ENCODE assay signal across 18 cellular contexts in genomic region chr17:81469266-81469665, GRCh38. TPM values are rescaled to one million over a fixed set of nuclear protein-coding genes. Genes with fewer than 3 reads are reported as not detected.
DNase-seq lines count a peak whose midpoint lies in the region; ATAC-seq, FAIRE-seq and TF ChIP-seq lines count a peak whose summit lies in the region.
"Had no signal": no experiment of that assay in that cellular context is flagged by ENCODE, and none has a peak within 500 bp of the region (broad histone marks: within the 10 kb centered on the region; RNA-seq: fewer than 3 reads in every experiment).

No MANE protein-coding gene starts in this region.

- CTCF ChIA-PET in HepG2 (lab: Yijun Ruan, JAX; ENCODE audit: low intra/inter-chr PET ratio, low total read pairs) (no interaction called here), K562 (lab: Yijun Ruan, JAX; ENCODE audit: low intra/inter-chr PET ratio) (no interaction called here)

- H3K18ac ChIP-seq in neuronal stem cell (ENCODE audit: low read length), result peak overlapping the region; percentile 73

- H3K79me2 ChIP-seq in HepG2 (ENCODE audit: insufficient read depth, low read length) (no peaks in the 10 kb centered on the region), K562 (ENCODE audit: control insufficient read depth, insufficient read depth, low read length) (no peaks in the 10 kb centered on the region)

- no peak for FAIRE-seq in HepG2 (lab: Jason Lieb, UNC)
- FAIRE-seq in K562 (lab: Jason Lieb, UNC), result no peak
- no peak for FAIRE-seq in kidney (lab: Jason Lieb, UNC)
- FAIRE-seq: GM12878, GM18507 had no signal

- no peak for ATAC-seq in HepG2
- ATAC-seq in right lobe of liver, result no peak
- ATAC-seq in K562, result no peak
- no peak for ATAC-seq in HG02973 (IDR thresholded peaks at IDR 0.05; ENCODE audit: unreplicated experiment)
- ATAC-seq: GM12878 had no signal

- H4K20me1 ChIP-seq in HepG2 (ENCODE audit: insufficient read depth, low read length) (no peaks in the 10 kb centered on the region), K562 (replicated peaks; ENCODE audit: control insufficient read depth, insufficient read depth, low read length) (no peaks in the 10 kb centered on the region)

- in situ Hi-C loops in HepG2 (cut with HindIII; ENCODE audit: extremely low pct_ligation_motif_present, low pct_unique_long_range_greater_than_20kb), result no loop called here
- in situ Hi-C loops in K562 (cut with MboI), result no loop called here

- H3K23ac ChIP-seq in neuronal stem cell (ENCODE audit: low read depth, low read length, poor library complexity), result peak overlapping the region; percentile 90

- no peak for DNase-seq in HepG2 (ENCODE audit: low spot score)
- no peak for DNase-seq in right lobe of liver
- no peak for DNase-seq in K562 (ENCODE audit: extremely low read depth in 1 of 4, low spot score in 3 of 4)
- DNase-seq in neuronal stem cell (ENCODE audit: low spot score), result no peak
- no peak for DNase-seq in NCI-H446 treated with DMSO at 0.1 percent for 48 hours (lab: John Stamatoyannopoulos, UW)
- DNase-seq in retina, result no peak
- DNase-seq in kidney, result no peak
- DNase-seq: 8988T; AML-193; C1 segment of cervical spinal cord; CD4-positive, alpha-beta T cell; DMS79; HCEC 1CT; HFFc6; IMR-90 had no signal

- TF ChIP-seq RAD21 in HepG2 (CRISPR knock-in tag; IDR thresholded peaks at IDR 0.05), result no peak
- no peak for TF ChIP-seq RAD21 in K562 (CRISPR knock-in tag; conservative IDR thresholded peaks at IDR 0.05 in 1 of 2, IDR thresholded peaks at IDR 0.05 in 1 of 2)

- H2AFZ ChIP-seq in HepG2 (ENCODE audit: low read length) (no peak overlapping the region), K562 (ENCODE audit: low read depth, low read length) (no peak overlapping the region), neuronal stem cell (ENCODE audit: low read length) (no peak overlapping the region)

- H4K8ac ChIP-seq in neuronal stem cell (ENCODE audit: low read depth, low read length), result no peak overlapping the region

- H3K9me1 ChIP-seq in K562 (ENCODE audit: control insufficient read depth, insufficient read depth, low read length), result no peaks in the 10 kb centered on the region

- BruUV-seq in HepG2 (replicated peaks; lab: Mats Ljungman, UMichigan) (no TSS peak), K562 (replicated peaks; lab: Mats Ljungman, UMichigan) (no TSS peak)

- H3K4me3 ChIP-seq in HepG2 (replicated peaks in 1 of 3; ENCODE audit: insufficient read depth in 1 of 3, low read depth in 2 of 3, low read length in 3 of 3) (peak overlapping the region in 1 of 3 experiments; percentile 51; a peak in 3 of 6 replicates), right lobe of liver (no peak overlapping the region), K562 (no peak overlapping the region), neuronal stem cell (ENCODE audit: low read length in 2 of 2) (no peak overlapping the region), kidney (ENCODE audit: low read length in 2 of 2) (no peak overlapping the region)
- H3K4me3 ChIP-seq: GM12878 had no signal

- H2BK5ac ChIP-seq in neuronal stem cell (ENCODE audit: low read length), result no peak overlapping the region

- TF ChIP-seq POLR2A in HepG2 (IDR thresholded peaks at IDR 0.05; ENCODE audit: insufficient read depth in 1 of 2, low read depth in 2 of 2, low read length in 2 of 2), result no peak
- no peak for TF ChIP-seq POLR2A in right lobe of liver (IDR thresholded peaks at IDR 0.05)
- TF ChIP-seq POLR2A in K562 (conservative IDR thresholded peaks at IDR 0.05), result no peak

- peak overlapping the region; percentile 38 for H3K14ac ChIP-seq in neuronal stem cell (ENCODE audit: low read length)

- WGBS in HepG2 (ENCODE audit: low lambda C conversion rate), result 54% methylated on average over 7 of the region's 13 CpGs
- WGBS in right lobe of liver (ENCODE audit: insufficient coverage, low coverage, low lambda C conversion rate, missing lambda C conversion rate), result 60% methylated on average over 1 of the region's 13 CpGs
- WGBS in K562 (ENCODE audit: insufficient coverage, low coverage, missing lambda C conversion rate), result 80% methylated on average over 6 of the region's 13 CpGs
- no CpG with 5 or more reads among the region's 13 CpGs for WGBS in neuronal stem cell (ENCODE audit: extremely low coverage in 2 of 2, insufficient read length in 2 of 2, insufficient replicate concordance in 1 of 2), 2 donors

- TF ChIP-seq CTCF in HepG2 (CRISPR knock-in tag; IDR thresholded peaks at IDR 0.05), result no peak
- TF ChIP-seq CTCF in right lobe of liver (IDR thresholded peaks at IDR 0.05), result no peak
- TF ChIP-seq CTCF in K562 (IDR thresholded peaks at IDR 0.05 in 2 of 3, conservative IDR thresholded peaks at IDR 0.05 in 1 of 3; ENCODE audit: insufficient read depth in 2 of 3, low read depth in 1 of 3, low read length in 3 of 3), result no peak
- no peak for TF ChIP-seq CTCF in kidney (IDR thresholded peaks at IDR 0.05; ENCODE audit: borderline replicate concordance, extremely low read depth, insufficient read depth)

- no peak overlapping the region for H3K4ac ChIP-seq in neuronal stem cell (ENCODE audit: low read length)

- H4K91ac ChIP-seq in neuronal stem cell (ENCODE audit: low read depth, low read length, poor library complexity), result no peak overlapping the region

- peak overlapping the region; percentile 56 for H2AK5ac ChIP-seq in neuronal stem cell (ENCODE audit: low read depth, low read length)

- no peak overlapping the region for H2BK15ac ChIP-seq in neuronal stem cell (ENCODE audit: low read length)

- intact Hi-C loops in HepG2 (cut with micrococcal nuclease; ENCODE audit: unreplicated experiment) (no loop called here), right lobe of liver (cut with DNase I) (no loop called here), K562 (cut with micrococcal nuclease) (no loop called here), kidney (cut with DNase I) (no loop called here)

- no peaks in the 10 kb centered on the region for H3K9me3 ChIP-seq in HepG2 (ENCODE audit: low read length)
- no peaks in the 10 kb centered on the region for H3K9me3 ChIP-seq in right lobe of liver
- H3K9me3 ChIP-seq in K562 (replicated peaks; ENCODE audit: control insufficient read depth, insufficient read depth, low read depth, low read length), result no peaks in the 10 kb centered on the region
- H3K9me3 ChIP-seq in neuronal stem cell (replicated peaks in 1 of 2; ENCODE audit: control insufficient read depth in 2 of 2, insufficient read depth in 1 of 2, low read depth in 1 of 2, low read length in 2 of 2), result no peaks in the 10 kb centered on the region
- H3K9me3 ChIP-seq in kidney (ENCODE audit: control insufficient read depth in 1 of 2, low read length in 2 of 2), result no peaks in the 10 kb centered on the region

- POLR2A ChIA-PET in HepG2 (lab: Yijun Ruan, JAX) (no interaction called here), K562 (lab: Yijun Ruan, JAX) (interaction anchor here (0.7 kb wide), 1 partner anchor 162 kb away, joined by 3 read pairs; no protein-coding TSS in a partner anchor)

- H3K4me2 ChIP-seq in HepG2 (ENCODE audit: low read depth, low read length), result peak overlapping the region; percentile 85
- no peak overlapping the region for H3K4me2 ChIP-seq in K562 (ENCODE audit: insufficient read depth, low read length)
- H3K4me2 ChIP-seq in neuronal stem cell (ENCODE audit: insufficient read depth, low read length, poor library complexity, severe bottlenecking), result no peak overlapping the region

- peaks cover 3% of the 10 kb centered on the region for H3K79me1 ChIP-seq in neuronal stem cell (ENCODE audit: low read depth, low read length)

- no peak overlapping the region for H3K9ac ChIP-seq in HepG2 (ENCODE audit: insufficient read depth, low read depth, low read length)
- H3K9ac ChIP-seq in K562 (ENCODE audit: insufficient read depth in 1 of 2, low read depth in 2 of 2, low read length in 2 of 2), result peak overlapping the region in 1 of 2 experiments; percentile 55; a peak in 1 of 4 replicates
- no peak overlapping the region for H3K9ac ChIP-seq in neuronal stem cell (ENCODE audit: low read depth, low read length, poor library complexity)
- H3K9ac ChIP-seq in kidney (ENCODE audit: low read length in 2 of 2), result no peak overlapping the region

- H3K27ac ChIP-seq in HepG2 (ENCODE audit: extremely low read length, insufficient read depth, low read length), result no peak overlapping the region
- H3K27ac ChIP-seq in right lobe of liver, result no peak overlapping the region
- no peak overlapping the region for H3K27ac ChIP-seq in K562 (ENCODE audit: extremely low read depth, low read depth, low read length)
- H3K27ac ChIP-seq in neuronal stem cell (replicated peaks; ENCODE audit: low read length), result no peak overlapping the region
- H3K27ac ChIP-seq in kidney (ENCODE audit: low read depth in 2 of 2, low read length in 2 of 2), result no peak overlapping the region

- TF ChIP-seq EP300 in HepG2 (IDR thresholded peaks at IDR 0.05; ENCODE audit: low read depth in 2 of 2, low read length in 2 of 2) (no peak), HepG2 (CRISPR knock-in tag; IDR thresholded peaks at IDR 0.05; ENCODE audit: borderline replicate concordance) (no peak), K562 (IDR thresholded peaks at IDR 0.05; ENCODE audit: low read length) (no peak)

- H2BK12ac ChIP-seq in neuronal stem cell (ENCODE audit: low read length), result peak overlapping the region; percentile 34

- H3K4me1 ChIP-seq in HepG2 (ENCODE audit: insufficient read depth, low read length) (peaks cover 46% of the 10 kb centered on the region), right lobe of liver (no peaks in the 10 kb centered on the region), K562 (replicated peaks in 1 of 2; ENCODE audit: control insufficient read depth in 2 of 2, insufficient read depth in 2 of 2, low read length in 2 of 2) (peaks cover 7 to 53% of the 10 kb centered on the region in 2 experiments; a peak in 4 of 5 replicates), neuronal stem cell (ENCODE audit: control insufficient read depth in 2 of 2, insufficient read depth in 1 of 2, low read depth in 1 of 2, low read length in 2 of 2) (peaks cover 3 to 13% of the 10 kb centered on the region in 2 donors), kidney (ENCODE audit: control insufficient read depth in 1 of 2, insufficient read depth in 1 of 2, low read depth in 1 of 2, low read length in 2 of 2) (no peaks in the 10 kb centered on the region)

- no peak overlapping the region for H2BK120ac ChIP-seq in neuronal stem cell (ENCODE audit: low read depth, low read length)

- H3K36me3 ChIP-seq in HepG2 (replicated peaks in 1 of 2; ENCODE audit: control insufficient read depth in 1 of 2, insufficient read depth in 2 of 2, low read length in 2 of 2) (no peaks in the 10 kb centered on the region), right lobe of liver (no peaks in the 10 kb centered on the region), K562 (ENCODE audit: control insufficient read depth, insufficient read depth, low read length) (no peaks in the 10 kb centered on the region), neuronal stem cell (replicated peaks in 1 of 2; ENCODE audit: control insufficient read depth in 2 of 2, insufficient read depth in 2 of 2, low read length in 2 of 2) (peaks cover 0 to 15% of the 10 kb centered on the region in 2 donors), kidney (ENCODE audit: control insufficient read depth in 1 of 2, insufficient read depth in 2 of 2, low read length in 2 of 2) (no peaks in the 10 kb centered on the region)

- H3K27me3 ChIP-seq in HepG2 (ENCODE audit: control insufficient read depth in 1 of 2, insufficient read depth in 2 of 2, low read length in 2 of 2) (peaks cover 9 to 40% of the 10 kb centered on the region in 2 experiments; a peak in 4 of 5 replicates), right lobe of liver (no peaks in the 10 kb centered on the region), K562 (ENCODE audit: control insufficient read depth in 2 of 2, insufficient read depth in 2 of 2, low read length in 2 of 2) (no peaks in the 10 kb centered on the region), neuronal stem cell (ENCODE audit: control insufficient read depth in 3 of 3, insufficient read depth in 3 of 3, low read depth in 1 of 3, low read length in 3 of 3) (no peaks in the 10 kb centered on the region)

RNA-seq across cellular contexts. Expression of gene ACTG1, which starts 43.3 kb away (rescaled TPM):
- total RNA-seq in HepG2 (2016; rRNA removed; fragmentation: Illumina TruSeq; extraction: Trizol) (973 and 1,028 TPM in 2 replicates), right lobe of liver (1,000 to 10,000 TPM in 3 of 6 experiments, 100 to 1,000 TPM in 3; 218 to 2,508 (median 1,326) TPM), K562 (2014; rRNA removed) (1,572 and 2,328 TPM in 2 replicates), K562 (2014; rRNA removed; fragmentation: Illumina TruSeq; extraction: Trizol) (512 and 566 TPM in 2 replicates), K562 (2015; rRNA removed; fragmentation: Illumina TruSeq; extraction: Trizol) (568 and 574 TPM in 2 replicates), K562 (2021) (1,775 and 1,801 TPM in 2 replicates), kidney (2,632 TPM)
- 361 and 399 TPM in 2 replicates for total RNA-seq in HepG2 (2016; cell fraction: cytosol; rRNA removed; fragmentation: Illumina TruSeq; extraction: Trizol; ENCODE audit: low read depth)
- 848 and 989 TPM in 2 replicates for total RNA-seq in HepG2 (2016; cell fraction: insoluble cytoplasmic fraction; rRNA removed; fragmentation: Illumina TruSeq; extraction: Trizol)
- 986 and 1,002 TPM in 2 replicates for total RNA-seq in HepG2 (2016; cell fraction: membrane; rRNA removed; fragmentation: Illumina TruSeq; extraction: Trizol)
- total RNA-seq in HepG2 (2016; cell fraction: nucleus; rRNA removed; fragmentation: Illumina TruSeq; extraction: Trizol), result 479 and 519 TPM in 2 replicates
- polyA plus RNA-seq in HepG2 (2011; rRNA removed) (1,138 and 1,217 TPM in 2 replicates), K562 (2011; rRNA removed) (224 and 602 TPM in 2 replicates), K562 (2014; fragmentation: Illumina TruSeq; extraction: Trizol) (990 and 2,987 TPM in 2 replicates), K562 (2014; fragmentation: Nextera tagmentation; extraction: Ambion mirVana) (100 to 1,000 TPM; 259 to 386 TPM), K562 (2014; rRNA removed) (831 and 1,109 TPM in 2 replicates), kidney (ENCODE audit: insufficient read depth, low read depth, low replicate concordance) (1,350 TPM)
- polyA plus RNA-seq in HepG2 (2011; cell fraction: cytosol; rRNA removed), result 2,631 and 2,697 TPM in 2 replicates
- 3,693 and 3,967 TPM in 2 replicates for polyA plus RNA-seq in HepG2 (2011; cell fraction: nucleus; rRNA removed)
- 1,881 and 2,139 TPM in 2 replicates for polyA plus RNA-seq in HepG2 (2012)
- polyA plus RNA-seq in HepG2 (2016; cell fraction: cytosol; fragmentation: Illumina TruSeq; extraction: Trizol; ENCODE audit: low read depth), result 598 and 619 TPM in 2 replicates
- polyA plus RNA-seq in HepG2 (2016; cell fraction: insoluble cytoplasmic fraction; fragmentation: Illumina TruSeq; extraction: Trizol; ENCODE audit: low read depth), result 1,358 and 1,713 TPM in 2 replicates
- 1,224 and 1,364 TPM in 2 replicates for polyA plus RNA-seq in HepG2 (2016; cell fraction: membrane; fragmentation: Illumina TruSeq; extraction: Trizol; ENCODE audit: low read depth)
- 1,038 and 1,070 TPM in 2 replicates for polyA plus RNA-seq in HepG2 (2016; cell fraction: nucleus; fragmentation: Illumina TruSeq; extraction: Trizol; ENCODE audit: insufficient read depth, low read depth)
- 750 and 1,581 TPM in 2 replicates for polyA minus RNA-seq in HepG2 (2011; rRNA and poly(A)+ RNA removed; ENCODE audit: low replicate concordance)
- polyA minus RNA-seq in HepG2 (2011; cell fraction: cytosol; rRNA and poly(A)+ RNA removed), result 1,072 and 1,192 TPM in 2 replicates
- polyA minus RNA-seq in HepG2 (2011; cell fraction: nucleus; rRNA and poly(A)+ RNA removed), result 609 and 760 TPM in 2 replicates
- 264 and 482 TPM in 2 replicates for total RNA-seq in K562 (2011; cell fraction: chromatin; rRNA removed; ENCODE audit: low replicate concordance)
- 393 and 500 TPM in 2 replicates for total RNA-seq in K562 (2011; cell fraction: nucleolus; rRNA removed)
- total RNA-seq in K562 (2011; cell fraction: nucleoplasm; rRNA removed), result 388 and 427 TPM in 2 replicates
- 901 and 1,415 TPM in 2 replicates for polyA plus RNA-seq in K562 (2011; cell fraction: cytosol; rRNA removed)
- 1,206 and 1,333 TPM in 2 replicates for polyA plus RNA-seq in K562 (2011; cell fraction: nucleus; rRNA removed)
- 1,311 and 3,206 TPM in 2 replicates for polyA plus RNA-seq in K562 (2012)
- 205 and 410 TPM in 2 replicates for polyA minus RNA-seq in K562 (2011; rRNA and poly(A)+ RNA removed)
- 580 and 1,178 TPM in 2 replicates for polyA minus RNA-seq in K562 (2011; cell fraction: cytosol; rRNA and poly(A)+ RNA removed)
- polyA minus RNA-seq in K562 (2011; cell fraction: nucleus; rRNA and poly(A)+ RNA removed), result 230 and 388 TPM in 2 replicates
- polyA plus RNA-seq in neuronal stem cell (2013, experiment 1 of 2), result 5,937 TPM
- 5,622 TPM for polyA plus RNA-seq in neuronal stem cell (2013, experiment 2 of 2)

RNA-seq across cellular contexts. Expression of gene FSCN2, which starts 58.9 kb away (rescaled TPM):
- total RNA-seq in HepG2 (2016; rRNA removed; fragmentation: Illumina TruSeq; extraction: Trizol) (not detected in 2 replicates), right lobe of liver (under 1 TPM in 1 of 6 experiments, not detected in 5; 0.22 TPM), K562 (2014; rRNA removed) (not detected in 2 replicates), K562 (2014; rRNA removed; fragmentation: Illumina TruSeq; extraction: Trizol) (not detected in 2 replicates), K562 (2015; rRNA removed; fragmentation: Illumina TruSeq; extraction: Trizol) (not detected in 2 replicates), K562 (2021) (not detected in 2 replicates), kidney (3.8 TPM)
- not detected in 2 replicates for total RNA-seq in HepG2 (2016; cell fraction: cytosol; rRNA removed; fragmentation: Illumina TruSeq; extraction: Trizol; ENCODE audit: low read depth)
- total RNA-seq in HepG2 (2016; cell fraction: insoluble cytoplasmic fraction; rRNA removed; fragmentation: Illumina TruSeq; extraction: Trizol), result not detected in 2 replicates
- total RNA-seq in HepG2 (2016; cell fraction: membrane; rRNA removed; fragmentation: Illumina TruSeq; extraction: Trizol), result not detected in 2 replicates
- not detected in 2 replicates for total RNA-seq in HepG2 (2016; cell fraction: nucleus; rRNA removed; fragmentation: Illumina TruSeq; extraction: Trizol)
- polyA plus RNA-seq in HepG2 (2011; rRNA removed) (0.09 and 0.31 TPM in 2 replicates), K562 (2011; rRNA removed) (not detected in 2 replicates), K562 (2014; fragmentation: Illumina TruSeq; extraction: Trizol) (not detected in 2 replicates), K562 (2014; fragmentation: Nextera tagmentation; extraction: Ambion mirVana) (not detected), K562 (2014; rRNA removed) (0.08 TPM in 1 of 2 replicates, not detected in the other), kidney (ENCODE audit: insufficient read depth, low read depth, low replicate concordance) (0.26 TPM)
- 0.17 TPM in 2 replicates for polyA plus RNA-seq in HepG2 (2011; cell fraction: cytosol; rRNA removed)
- polyA plus RNA-seq in HepG2 (2011; cell fraction: nucleus; rRNA removed), result 2.2 and 2.8 TPM in 2 replicates
- polyA plus RNA-seq in HepG2 (2012), result 0.11 and 0.17 TPM in 2 replicates
- polyA plus RNA-seq in HepG2 (2016; cell fraction: cytosol; fragmentation: Illumina TruSeq; extraction: Trizol; ENCODE audit: low read depth), result not detected in 2 replicates
- not detected in 2 replicates for polyA plus RNA-seq in HepG2 (2016; cell fraction: insoluble cytoplasmic fraction; fragmentation: Illumina TruSeq; extraction: Trizol; ENCODE audit: low read depth)
- polyA plus RNA-seq in HepG2 (2016; cell fraction: membrane; fragmentation: Illumina TruSeq; extraction: Trizol; ENCODE audit: low read depth), result not detected in 2 replicates
- polyA plus RNA-seq in HepG2 (2016; cell fraction: nucleus; fragmentation: Illumina TruSeq; extraction: Trizol; ENCODE audit: insufficient read depth, low read depth), result not detected in 2 replicates
- polyA minus RNA-seq in HepG2 (2011; rRNA and poly(A)+ RNA removed; ENCODE audit: low replicate concordance), result 1.5 and 1.9 TPM in 2 replicates
- not detected in 2 replicates for polyA minus RNA-seq in HepG2 (2011; cell fraction: cytosol; rRNA and poly(A)+ RNA removed)
- polyA minus RNA-seq in HepG2 (2011; cell fraction: nucleus; rRNA and poly(A)+ RNA removed), result 0.75 and 0.77 TPM in 2 replicates
- 0.23 TPM in 1 of 2 replicates, not detected in the other for total RNA-seq in K562 (2011; cell fraction: chromatin; rRNA removed; ENCODE audit: low replicate concordance)
- total RNA-seq in K562 (2011; cell fraction: nucleolus; rRNA removed), result 0.26 and 0.33 TPM in 2 replicates
- 0.37 TPM in 1 of 2 replicates, not detected in the other for total RNA-seq in K562 (2011; cell fraction: nucleoplasm; rRNA removed)
- not detected in 2 replicates for polyA plus RNA-seq in K562 (2011; cell fraction: cytosol; rRNA removed)
- 0.14 TPM in 1 of 2 replicates, not detected in the other for polyA plus RNA-seq in K562 (2011; cell fraction: nucleus; rRNA removed)
- polyA plus RNA-seq in K562 (2012), result 0.25 and 0.30 TPM in 2 replicates
- not detected in 2 replicates for polyA minus RNA-seq in K562 (2011; rRNA and poly(A)+ RNA removed)
- not detected in 2 replicates for polyA minus RNA-seq in K562 (2011; cell fraction: cytosol; rRNA and poly(A)+ RNA removed)
- polyA minus RNA-seq in K562 (2011; cell fraction: nucleus; rRNA and poly(A)+ RNA removed), result 0.13 TPM in 1 of 2 replicates, not detected in the other
- polyA plus RNA-seq in neuronal stem cell (2013, experiment 1 of 2), result 0.20 TPM
- 0.25 TPM for polyA plus RNA-seq in neuronal stem cell (2013, experiment 2 of 2)

Comparison
In these comparisons a context has a peak if more than half of its experiments do, and no peak if none do; other contexts are left out.
1. Of the 241 proteins assayed by ChIP-seq in both HepG2 and K562: peak only in HepG2: HIVEP1 and ZNF274; only in K562: POLR2G; in both: none; in neither: 238.